22 cellular contexts compared by ENCODE assay signal in genomic region chr3:15755181-15755580, GRCh38.
"Had no signal": no experiment of that assay in that cellular context is flagged by ENCODE, and none has a peak within 500 bp of the region (broad histone marks: within the 10 kb centered on the region; RNA-seq: fewer than 3 reads in every experiment).

No MANE protein-coding gene starts in this region.

- H3K27me3 Mint-ChIP-seq: activated naive CD8-positive, alpha-beta T cell treated with anti-CD3 and anti-CD28 coated beads, Interleukin-2, amount 10 ng/mL, durations not matched to agents 7 days and 5 days; naive thymus-derived CD8-positive, alpha-beta T cell had no signal

- H3K27ac ChIP-seq: neutrophil, uterus had no signal

- H3K27ac Mint-ChIP-seq: activated naive CD8-positive, alpha-beta T cell treated with anti-CD3 and anti-CD28 coated beads, Interleukin-2, amount 10 ng/mL, durations not matched to agents 7 days and 5 days; naive thymus-derived CD8-positive, alpha-beta T cell had no signal

- H3K4me3 ChIP-seq: prostate gland, skin epidermis, tibial nerve, uterus had no signal

- H3K9me3 ChIP-seq: neutrophil, prostate gland, tibial nerve, uterus had no signal

- H3K27me3 ChIP-seq: brain microvascular endothelial cell, neutrophil, tibial nerve, uterus had no signal

- ATAC-seq: activated CD4-positive, CD25-positive, alpha-beta regulatory T cell treated with anti-CD3 and anti-CD28 coated beads, Interleukin-2, amount 50 U/mL, for 24 hours; naive thymus-derived CD8-positive, alpha-beta T cell; right cardiac atrium had no signal

- H3K36me3 ChIP-seq: prostate gland, uterus had no signal

- H3K4me3 Mint-ChIP-seq: activated naive CD8-positive, alpha-beta T cell treated with anti-CD3 and anti-CD28 coated beads, Interleukin-2, amount 10 ng/mL, durations not matched to agents 7 days and 5 days; naive thymus-derived CD8-positive, alpha-beta T cell had no signal

- H3K4me1 ChIP-seq: prostate gland, uterus had no signal

- DNase-seq: activated CD4-positive, alpha-beta T cell treated with anti-CD3 and anti-CD28 coated beads, Interleukin-2, amount 50 U/mL, for 1 hour; activated naive CD4-positive, alpha-beta T cell; activated naive CD8-positive, alpha-beta T cell treated with anti-CD3 and anti-CD28 coated beads, Interleukin-2, amount 10 ng/mL, durations not matched to agents 7 days and 5 days; activated T-cell treated with anti-CD3 and anti-CD28 coated beads for 4 hours; anterior cingulate cortex; brain microvascular endothelial cell; cerebellar nuclear complex; dermis blood vessel endothelial cell; erythroblast; hippocampal formation; mesenchymal stem cell; naive thymus-derived CD8-positive, alpha-beta T cell; right cardiac atrium; stimulated activated CD4-positive, alpha-beta T cell treated with anti-CD3 and anti-CD28 coated beads, Interleukin-4, amount 100 ng/mL, for 24 hours; stimulated activated naive CD4-positive, alpha-beta T cell treated with Interleukin-2 at 50 U/mL for 16 hours; substantia nigra; uterus had no signal

- H3K9me3 Mint-ChIP-seq: activated naive CD8-positive, alpha-beta T cell treated with anti-CD3 and anti-CD28 coated beads, Interleukin-2, amount 10 ng/mL, durations not matched to agents 7 days and 5 days; naive thymus-derived CD8-positive, alpha-beta T cell had no signal
